8 cellular contexts compared by ENCODE assay signal in the genomic region with DNA sequence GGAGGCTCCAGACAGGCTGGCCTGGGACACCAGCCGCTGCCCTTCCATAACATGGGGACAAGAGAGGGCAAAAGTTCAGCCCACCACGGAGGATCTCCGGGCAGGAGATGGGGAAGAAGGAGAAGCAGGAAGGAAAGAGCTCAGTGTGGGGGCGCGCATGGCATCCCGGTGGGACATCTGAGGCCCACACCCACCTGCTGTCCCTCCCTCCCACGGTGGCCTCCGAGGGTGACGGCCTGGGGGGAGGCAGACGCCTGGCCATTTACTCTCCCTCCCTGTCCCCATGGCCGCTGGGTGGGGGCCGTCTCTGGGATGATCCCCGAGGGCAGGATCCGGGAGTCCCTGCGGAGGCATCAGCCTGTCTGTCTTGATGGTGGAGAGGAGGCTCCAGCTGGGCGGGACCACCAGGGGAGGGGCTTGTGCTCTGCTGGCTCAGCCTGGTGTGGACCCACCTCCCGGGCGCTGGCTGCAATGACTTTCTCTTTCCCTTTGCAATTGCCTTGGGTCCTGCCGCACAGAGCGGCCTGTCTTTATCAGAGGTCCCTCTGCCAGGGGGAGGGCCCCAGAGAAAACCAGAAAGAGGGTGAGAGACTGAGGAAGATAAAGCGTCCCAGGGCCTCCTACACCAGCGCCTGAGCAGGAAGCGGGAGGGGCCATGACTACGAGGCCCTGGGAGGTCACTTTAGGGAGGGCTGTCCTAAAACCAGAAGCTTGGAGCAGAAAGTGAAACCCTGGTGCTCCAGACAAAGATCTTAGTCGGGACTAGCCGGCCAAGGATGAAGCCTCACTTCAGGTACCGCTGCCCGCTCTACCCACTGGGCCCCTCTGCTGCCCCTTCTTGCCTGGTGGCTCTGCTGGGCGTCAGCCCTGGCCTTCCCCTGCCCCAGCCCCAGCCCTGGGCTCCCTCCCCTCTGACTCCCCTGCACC. TPM values are rescaled to one million over a fixed set of nuclear protein-coding genes. Genes with fewer than 3 reads are reported as not detected.
DNase-seq lines count a peak whose midpoint lies in the region; ATAC-seq and TF ChIP-seq lines count a peak whose summit lies in the region.
"Not testable (repeated sequence)": the region's sequence is repeated elsewhere in the genome, so short reads cannot be mapped to it uniquely, and the experiment has no call there.

A gene (plus strand): TSS at position 690 of the 927 bp plus-strand sequence. CDS start 87 bp downstream, at position 777.

- peak within 1 kb of the TSS; percentile 93 to 96 for H3K27ac Mint-ChIP-seq in T-cell
- H3K27ac Mint-ChIP-seq in activated naive CD4-positive, alpha-beta T cell treated with anti-CD3 and anti-CD28 coated beads, Interleukin-2, amount 50 U/mL, for 24 hours, result peak within 1 kb of the TSS; percentile 92

- ATAC-seq in GM21447 (IDR thresholded peaks at IDR 0.05; ENCODE audit: unreplicated experiment) (peak; percentile 73), HG03460 (IDR thresholded peaks at IDR 0.05; ENCODE audit: unreplicated experiment) (peak; percentile 75), T-cell (replicated peaks in 1 of 4) (peak; percentile 89 to 94 (median 92))

- peaks cover 17% of the 10 kb centered on the region for H3K36me3 Mint-ChIP-seq in T-cell
- not testable (repeated sequence) for H3K36me3 Mint-ChIP-seq in activated naive CD4-positive, alpha-beta T cell treated with anti-CD3 and anti-CD28 coated beads, Interleukin-2, amount 50 U/mL, for 24 hours

- WGBS in stomach, 5 donors, result 11 to 24% (median 14%) methylated on average over 11 to 23 of the region's 29 CpGs

- TF ChIP-seq POLR2A in stomach (IDR thresholded peaks at IDR 0.05), result not testable (repeated sequence)

- H3K27me3 Mint-ChIP-seq in T-cell; activated naive CD4-positive, alpha-beta T cell treated with anti-CD3 and anti-CD28 coated beads, Interleukin-2, amount 50 U/mL, for 24 hours: not testable (repeated sequence)

- POLR2A ChIA-PET in T-cell (lab: Charles Lee), result interaction anchor here (0.5 to 0.7 kb wide), 2 partner anchors 55 to 320 kb away, joined by 4 read pairs; no protein-coding TSS in a partner anchor

- H3K9me3 ChIP-seq in stomach, result not testable (repeated sequence)

- DNase-seq in EL, result peak; percentile 81
- DNase-seq in T-cell, result peak in 33 of 34 experiments; percentile 24 to 66 (median 44)
- DNase-seq in foreskin fibroblast, result peak; percentile 43 to 68
- DNase-seq in myocyte (ENCODE audit: low read depth), result peak; percentile 38
- peak; percentile 45 for DNase-seq in stomach

- peak within 1 kb of the TSS; percentile 34 to 87 (median 82) for H3K27ac ChIP-seq in stomach

- TF ChIP-seq CTCF in foreskin fibroblast (IDR thresholded peaks at IDR 0.05; ENCODE audit: low read depth, low read length); stomach (IDR thresholded peaks at IDR 0.05): not testable (repeated sequence)

- not testable (repeated sequence) for TF ChIP-seq EP300 in stomach (IDR thresholded peaks at IDR 0.05)

- peaks cover 35 to 58% (median 47%) of the 10 kb centered on the region in 3 donors for H3K4me1 Mint-ChIP-seq in T-cell
- peaks cover 38% of the 10 kb centered on the region for H3K4me1 Mint-ChIP-seq in activated naive CD4-positive, alpha-beta T cell treated with anti-CD3 and anti-CD28 coated beads, Interleukin-2, amount 50 U/mL, for 24 hours

- H3K4me3 Mint-ChIP-seq in T-cell, result peak within 1 kb of the TSS; percentile 82 to 89 (median 86)
- peak within 1 kb of the TSS; percentile 85 for H3K4me3 Mint-ChIP-seq in activated naive CD4-positive, alpha-beta T cell treated with anti-CD3 and anti-CD28 coated beads, Interleukin-2, amount 50 U/mL, for 24 hours

- intact Hi-C loops in stomach (cut with DNase I; ENCODE audit: low total_unique reads), result not testable (repeated sequence)

- H3K4me3 ChIP-seq in foreskin fibroblast (ENCODE audit: low read depth in 1 of 2, low read length in 2 of 2) (peak within 1 kb of the TSS; percentile 55 to 63), stomach (peak within 1 kb of the TSS; percentile 43 to 61 (median 55))

- not testable (repeated sequence) for H3K9me3 Mint-ChIP-seq in T-cell; activated naive CD4-positive, alpha-beta T cell treated with anti-CD3 and anti-CD28 coated beads, Interleukin-2, amount 50 U/mL, for 24 hours

- H3K27me3 ChIP-seq in stomach, result not testable (repeated sequence)

- peaks cover 6 to 16% (median 12%) of the 10 kb centered on the region in 4 donors for H3K4me1 ChIP-seq in stomach

- CTCF ChIA-PET in T-cell (lab: Charles Lee), result not testable (repeated sequence)

- peaks cover 0 to 18% (median 15%) of the 10 kb centered on the region in 4 donors for H3K36me3 ChIP-seq in stomach

RNA-seq across cellular contexts. Expression of the gene that starts here (rescaled TPM):
- total RNA-seq in T-cell (10 to 100 TPM; 29.7 to 71.3 (median 62.7) TPM), myocyte (3.9 TPM in 2 replicates), stomach (10 to 100 TPM in 1 of 5 donors, 1 to 10 TPM in 2, under 1 TPM in 1, not detected in 1; 0.45 to 19.6 (median 3.6) TPM)
- polyA plus RNA-seq in myocyte (2012), result 2.8 TPM
- polyA plus RNA-seq in stomach, result 1 to 10 TPM; 4.1 to 9.3 (median 7.0) TPM

Comparison
In these comparisons a context has a peak if more than half of its experiments do, and no peak if none do; other contexts are left out.
1. Peak in every context shown above with its lines: DNase-seq, ATAC-seq, H3K4me3 ChIP-seq and H3K27ac ChIP-seq.